Comparison of ENCODE assay signal across 1 cellular context in the genomic region with DNA sequence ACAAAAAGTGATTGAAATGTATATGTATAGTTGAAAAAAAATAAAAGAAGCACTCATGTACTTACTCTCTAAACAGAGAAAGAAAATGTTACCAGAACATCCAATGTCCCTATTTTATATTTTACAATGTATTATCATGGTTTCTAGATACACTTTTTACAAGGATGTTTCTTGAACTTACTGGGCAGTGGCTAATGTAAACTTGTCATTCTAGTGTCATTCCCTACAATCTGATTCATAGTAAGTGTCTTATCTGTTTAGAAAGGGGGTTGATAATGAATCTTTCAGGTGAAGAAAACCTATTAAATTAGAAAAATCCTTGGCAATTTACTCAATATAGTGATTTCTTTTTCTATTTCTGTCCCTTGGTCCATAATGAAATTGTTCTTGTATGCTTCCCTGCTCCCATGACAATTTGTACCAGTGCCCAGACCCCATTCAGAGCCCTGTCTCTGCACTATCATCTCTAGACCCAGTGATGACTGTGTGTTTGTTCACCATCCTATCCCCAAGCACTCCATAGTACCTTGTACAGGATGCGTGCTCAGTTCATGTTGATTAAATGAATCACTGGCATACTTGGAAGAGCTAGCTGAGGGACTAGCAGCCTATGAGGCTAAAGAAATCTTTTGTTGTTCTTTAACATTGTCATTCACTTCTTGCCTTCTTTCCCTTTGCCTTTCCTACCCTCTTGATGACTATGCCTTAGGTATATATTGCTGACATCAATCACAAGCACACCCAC.
TF ChIP-seq lines count a peak whose summit lies in the region.

No MANE protein-coding gene starts in this region.

TF ChIP-seq in HepG2, 621 proteins besides CTCF, POLR2A, EP300 and RAD21 (continued from another document):
- TF ChIP-seq GABPB1 (CRISPR knock-in tag; IDR thresholded peaks at IDR 0.05) (no peak), NFE2L1 (CRISPR knock-in tag; IDR thresholded peaks at IDR 0.05; ENCODE audit: borderline replicate concordance) (no peak), HNRNPUL1 (IDR thresholded peaks at IDR 0.05; ENCODE audit: low read depth, low read length) (no peak), ZNF773 (CRISPR knock-in tag; IDR thresholded peaks at IDR 0.05; ENCODE audit: borderline replicate concordance) (no peak), ZNF878 (CRISPR knock-in tag; IDR thresholded peaks at IDR 0.05) (no peak), ZFX (CRISPR knock-in tag; IDR thresholded peaks at IDR 0.05; ENCODE audit: low read depth) (no peak)
- TF ChIP-seq, protein P1, sequence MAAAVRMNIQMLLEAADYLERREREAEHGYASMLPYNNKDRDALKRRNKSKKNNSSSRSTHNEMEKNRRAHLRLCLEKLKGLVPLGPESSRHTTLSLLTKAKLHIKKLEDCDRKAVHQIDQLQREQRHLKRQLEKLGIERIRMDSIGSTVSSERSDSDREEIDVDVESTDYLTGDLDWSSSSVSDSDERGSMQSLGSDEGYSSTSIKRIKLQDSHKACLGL (CRISPR knock-in tag; IDR thresholded peaks at IDR 0.05): no peak
- TF ChIP-seq, protein P2, sequence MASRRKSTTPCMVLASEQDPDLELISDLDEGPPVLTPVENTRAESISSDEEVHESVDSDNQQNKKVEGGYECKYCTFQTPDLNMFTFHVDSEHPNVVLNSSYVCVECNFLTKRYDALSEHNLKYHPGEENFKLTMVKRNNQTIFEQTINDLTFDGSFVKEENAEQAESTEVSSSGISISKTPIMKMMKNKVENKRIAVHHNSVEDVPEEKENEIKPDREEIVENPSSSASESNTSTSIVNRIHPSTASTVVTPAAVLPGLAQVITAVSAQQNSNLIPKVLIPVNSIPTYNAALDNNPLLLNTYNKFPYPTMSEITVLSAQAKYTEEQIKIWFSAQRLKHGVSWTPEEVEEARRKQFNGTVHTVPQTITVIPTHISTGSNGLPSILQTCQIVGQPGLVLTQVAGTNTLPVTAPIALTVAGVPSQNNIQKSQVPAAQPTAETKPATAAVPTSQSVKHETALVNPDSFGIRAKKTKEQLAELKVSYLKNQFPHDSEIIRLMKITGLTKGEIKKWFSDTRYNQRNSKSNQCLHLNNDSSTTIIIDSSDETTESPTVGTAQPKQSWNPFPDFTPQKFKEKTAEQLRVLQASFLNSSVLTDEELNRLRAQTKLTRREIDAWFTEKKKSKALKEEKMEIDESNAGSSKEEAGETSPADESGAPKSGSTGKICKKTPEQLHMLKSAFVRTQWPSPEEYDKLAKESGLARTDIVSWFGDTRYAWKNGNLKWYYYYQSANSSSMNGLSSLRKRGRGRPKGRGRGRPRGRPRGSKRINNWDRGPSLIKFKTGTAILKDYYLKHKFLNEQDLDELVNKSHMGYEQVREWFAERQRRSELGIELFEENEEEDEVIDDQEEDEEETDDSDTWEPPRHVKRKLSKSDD (CRISPR knock-in tag; IDR thresholded peaks at IDR 0.05; ENCODE audit: low read depth): no peak
